In genomic region chr17:47651704-47652103, GRCh38 we compare ENCODE assay signal across 8 cellular contexts. TPM values are rescaled to one million over a fixed set of nuclear protein-coding genes. Genes with fewer than 3 reads are reported as not detected.
DNase-seq lines count a peak whose midpoint lies in the region; ATAC-seq, FAIRE-seq and TF ChIP-seq lines count a peak whose summit lies in the region.
"Had no signal": no experiment of that assay in that cellular context is flagged by ENCODE, and none has a peak within 500 bp of the region (broad histone marks: within the 10 kb centered on the region; RNA-seq: fewer than 3 reads in every experiment).

No MANE protein-coding gene starts in this region.

- H3K4me1 ChIP-seq in neural progenitor cell = peaks cover 19% of the 10 kb centered on the region

- H3K27ac ChIP-seq in neural progenitor cell (no peak overlapping the region), dorsolateral prefrontal cortex (peak overlapping the region in 3 of 59 donors; percentile 75 to 84 (median 77))

- peaks cover 54% of the 10 kb centered on the region for H3K36me3 Mint-ChIP-seq in central memory CD8-positive, alpha-beta T cell (ENCODE audit: insufficient read depth)
- peaks cover 32% of the 10 kb centered on the region for H3K36me3 Mint-ChIP-seq in neural progenitor cell
- H3K36me3 Mint-ChIP-seq in osteocyte (ENCODE audit: unreplicated experiment) = peaks cover 32% of the 10 kb centered on the region

- peak overlapping the region; percentile 100; the same call in 1 of the 2 replicates for H3K4me3 ChIP-seq in GM08714 (ENCODE audit: low read length)
- H3K4me3 ChIP-seq in MG63 = peak overlapping the region; percentile 88
- peak overlapping the region; percentile 70 for H3K4me3 ChIP-seq in neural progenitor cell
- peak overlapping the region in 14 of 59 donors; percentile 79 to 96 (median 88) for H3K4me3 ChIP-seq in dorsolateral prefrontal cortex

- H3K9me3 ChIP-seq in MG63 = no peaks in the 10 kb centered on the region
- no peaks in the 10 kb centered on the region for H3K9me3 ChIP-seq in neural progenitor cell (ENCODE audit: low read depth)

- peak overlapping the region; percentile 85 for H3K4me3 Mint-ChIP-seq in central memory CD8-positive, alpha-beta T cell
- H3K4me3 Mint-ChIP-seq in neural progenitor cell (peak overlapping the region; percentile 98), osteocyte (ENCODE audit: unreplicated experiment) (no peak overlapping the region)

- FAIRE-seq in D721Med (lab: Jason Lieb, UNC) = no peak

- H3K4me1 Mint-ChIP-seq in central memory CD8-positive, alpha-beta T cell = peaks cover 51% of the 10 kb centered on the region
- H3K4me1 Mint-ChIP-seq in neural progenitor cell = peaks cover 35% of the 10 kb centered on the region
- H3K4me1 Mint-ChIP-seq in osteocyte (ENCODE audit: unreplicated experiment) = peaks cover 40% of the 10 kb centered on the region

- ATAC-seq in central memory CD8-positive, alpha-beta T cell (replicated peaks; ENCODE audit: extremely low read depth, poor library complexity, severe bottlenecking) = no peak

- H3K27me3 Mint-ChIP-seq in central memory CD8-positive, alpha-beta T cell = no peaks in the 10 kb centered on the region
- H3K27me3 Mint-ChIP-seq in neural progenitor cell (ENCODE audit: insufficient read depth, low read depth) = peaks cover 5% of the 10 kb centered on the region
- no peaks in the 10 kb centered on the region for H3K27me3 Mint-ChIP-seq in osteocyte (ENCODE audit: unreplicated experiment)

- DNase-seq in MG63 (no peak), neural progenitor cell (ENCODE audit: low spot score) (no peak), dorsolateral prefrontal cortex (no peak), osteocyte (ENCODE audit: extremely low spot score, unreplicated experiment) (no peak), D721Med (ENCODE audit: insufficient read length, low spot score) (no peak)
- DNase-seq in central memory CD8-positive, alpha-beta T cell (ENCODE audit: low spot score in 2 of 2) = no peak
- DNase-seq: NCI-H2171 had no signal

- no peak overlapping the region for H3K27ac Mint-ChIP-seq in central memory CD8-positive, alpha-beta T cell (ENCODE audit: low read depth)
- H3K27ac Mint-ChIP-seq in neural progenitor cell (no peak overlapping the region), osteocyte (ENCODE audit: unreplicated experiment) (no peak overlapping the region)

- H3K27me3 ChIP-seq in MG63 (no peaks in the 10 kb centered on the region), neural progenitor cell (no peaks in the 10 kb centered on the region), dorsolateral prefrontal cortex (no peaks in the 10 kb centered on the region)

- H4K20me1 ChIP-seq in neural progenitor cell (ENCODE audit: low read depth) = peaks cover 58% of the 10 kb centered on the region

- H3K9ac ChIP-seq in neural progenitor cell = peak overlapping the region; percentile 11

- H3K36me3 ChIP-seq in MG63 = peaks cover 60% of the 10 kb centered on the region
- H3K36me3 ChIP-seq in neural progenitor cell = peaks cover 23% of the 10 kb centered on the region

- peaks cover 89% of the 10 kb centered on the region for H3K79me2 ChIP-seq in neural progenitor cell (ENCODE audit: low read depth)

- TF ChIP-seq CTCF in neural progenitor cell (IDR thresholded peaks at IDR 0.05) (no peak), dorsolateral prefrontal cortex (IDR thresholded peaks at IDR 0.05 in 54 of 56, conservative IDR thresholded peaks at IDR 0.05 in 2 of 56; ENCODE audit: low read depth in 1 of 56, partially characterized antibody in 56 of 56) (no peak), osteocyte (IDR thresholded peaks at IDR 0.05) (no peak), D721Med (IDR thresholded peaks at IDR 0.05; ENCODE audit: insufficient read depth, missing control alignments) (no peak)

- peak overlapping the region; percentile 82 for H3K4me2 ChIP-seq in neural progenitor cell

- H3K9me3 Mint-ChIP-seq in central memory CD8-positive, alpha-beta T cell = no peaks in the 10 kb centered on the region
- H3K9me3 Mint-ChIP-seq in neural progenitor cell = peaks cover 2% of the 10 kb centered on the region
- H3K9me3 Mint-ChIP-seq in osteocyte (ENCODE audit: unreplicated experiment) = no peaks in the 10 kb centered on the region

- peaks cover 27% of the 10 kb centered on the region for H3F3A ChIP-seq in neural progenitor cell (ENCODE audit: low read depth)

- no peak overlapping the region for H2AFZ ChIP-seq in neural progenitor cell (replicated peaks)

- intact Hi-C loops in dorsolateral prefrontal cortex (cut with DNase I) = no loop called here

RNA-seq across cellular contexts. Expression of gene KPNB1, which starts 2.0 kb away (rescaled TPM):
- 202 and 291 TPM in 2 replicates for total RNA-seq in MG63 (2014; rRNA removed; shearing (Covaris generic); ENCODE audit: low replicate concordance)
- total RNA-seq in neural progenitor cell (ENCODE audit: low replicate concordance) (454 and 543 TPM in 2 replicates), dorsolateral prefrontal cortex (100 to 1,000 TPM; 131 to 228 (median 183) TPM), osteocyte (301 and 304 TPM in 2 replicates)

RNA-seq across cellular contexts. Expression of gene TBKBP1, which starts 42.3 kb away (rescaled TPM):
- 8.4 and 18.7 TPM in 2 replicates for total RNA-seq in MG63 (2014; rRNA removed; shearing (Covaris generic); ENCODE audit: low replicate concordance)
- total RNA-seq in neural progenitor cell (ENCODE audit: low replicate concordance) = 3.0 and 21.6 TPM in 2 replicates
- total RNA-seq in dorsolateral prefrontal cortex = 10 to 100 TPM; 15.3 to 57.8 (median 37.2) TPM
- total RNA-seq in osteocyte = 16.5 and 17.4 TPM in 2 replicates
